10 cellular contexts compared by ENCODE assay signal in genomic region chr3:143302638-143303171, GRCh38.
A peak's percentile ranks its signal among the peaks of the same experiment; 100 is the strongest.
DNase-seq lines count a peak whose midpoint lies in the region; ATAC-seq, FAIRE-seq and TF ChIP-seq lines count a peak whose summit lies in the region.
"Had no signal": no experiment of that assay in that cellular context is flagged by ENCODE, and none has a peak within 500 bp of the region (broad histone marks: within the 10 kb centered on the region; RNA-seq: fewer than 3 reads in every experiment).

No MANE protein-coding gene starts in this region.

- peak overlapping the region in 1 of 3 experiments; percentile 49 for H3K4me3 Mint-ChIP-seq in nephron
- H3K4me3 Mint-ChIP-seq: activated B cell treated with CpG ODN at 0.5 μM for 24 hours had no signal

- peaks cover 50% of the 10 kb centered on the region for H3K4me1 Mint-ChIP-seq in nephron

- peak; percentile 76 for FAIRE-seq in RCC 7860 (lab: Jason Lieb, UNC)

- no peaks in the 10 kb centered on the region for H3K9me3 Mint-ChIP-seq in nephron
- H3K9me3 Mint-ChIP-seq: activated B cell treated with CpG ODN at 0.5 μM for 24 hours had no signal

- ATAC-seq in HG03378 (IDR thresholded peaks at IDR 0.05; ENCODE audit: unreplicated experiment): no peak

- peak overlapping the region; percentile 28 to 86 (median 81) for H3K27ac Mint-ChIP-seq in nephron
- H3K27ac Mint-ChIP-seq: activated B cell treated with CpG ODN at 0.5 μM for 24 hours had no signal

- H3K27me3 Mint-ChIP-seq in nephron (ENCODE audit: low read depth): peaks cover 3% of the 10 kb centered on the region
- H3K27me3 Mint-ChIP-seq: activated B cell treated with CpG ODN at 0.5 μM for 24 hours had no signal

- DNase-seq in AG20443 (ENCODE audit: low spot score) (peak; percentile 85), RCC 7860 (ENCODE audit: low spot score) (peak; percentile 89), fibroblast of gingiva (ENCODE audit: low read depth) (peak; percentile 83), AML-193 (lab: John Stamatoyannopoulos, UW) (no peak), SKM-1 treated with dmso at 0.1 percent for 144 hours (lab: John Stamatoyannopoulos, UW; ENCODE audit: unreplicated experiment) (no peak), cortex of kidney (lab: John Stamatoyannopoulos, UW) (no peak)
- DNase-seq: activated B cell treated with CpG ODN at 0.5 μM for 24 hours, NCI-H1694 had no signal

- no peaks in the 10 kb centered on the region for H3K36me3 Mint-ChIP-seq in nephron (ENCODE audit: low read depth)

- TF ChIP-seq CTCF in nephron (IDR thresholded peaks at IDR 0.05; ENCODE audit: unreplicated experiment in 3 of 3): no peak

Comparison
In these comparisons a context has a peak if more than half of its experiments do, and no peak if none do; other contexts are left out.
1. DNase-seq: peak in AG20443 (single experiment), RCC 7860 (single experiment) and fibroblast of gingiva (single experiment); none in AML-193 (0 of 2), SKM-1 treated with dmso at 0.1 percent for 144 hours (single experiment) and cortex of kidney (single experiment).